ENCODE assay signal across 9 cellular contexts in the genomic region with DNA sequence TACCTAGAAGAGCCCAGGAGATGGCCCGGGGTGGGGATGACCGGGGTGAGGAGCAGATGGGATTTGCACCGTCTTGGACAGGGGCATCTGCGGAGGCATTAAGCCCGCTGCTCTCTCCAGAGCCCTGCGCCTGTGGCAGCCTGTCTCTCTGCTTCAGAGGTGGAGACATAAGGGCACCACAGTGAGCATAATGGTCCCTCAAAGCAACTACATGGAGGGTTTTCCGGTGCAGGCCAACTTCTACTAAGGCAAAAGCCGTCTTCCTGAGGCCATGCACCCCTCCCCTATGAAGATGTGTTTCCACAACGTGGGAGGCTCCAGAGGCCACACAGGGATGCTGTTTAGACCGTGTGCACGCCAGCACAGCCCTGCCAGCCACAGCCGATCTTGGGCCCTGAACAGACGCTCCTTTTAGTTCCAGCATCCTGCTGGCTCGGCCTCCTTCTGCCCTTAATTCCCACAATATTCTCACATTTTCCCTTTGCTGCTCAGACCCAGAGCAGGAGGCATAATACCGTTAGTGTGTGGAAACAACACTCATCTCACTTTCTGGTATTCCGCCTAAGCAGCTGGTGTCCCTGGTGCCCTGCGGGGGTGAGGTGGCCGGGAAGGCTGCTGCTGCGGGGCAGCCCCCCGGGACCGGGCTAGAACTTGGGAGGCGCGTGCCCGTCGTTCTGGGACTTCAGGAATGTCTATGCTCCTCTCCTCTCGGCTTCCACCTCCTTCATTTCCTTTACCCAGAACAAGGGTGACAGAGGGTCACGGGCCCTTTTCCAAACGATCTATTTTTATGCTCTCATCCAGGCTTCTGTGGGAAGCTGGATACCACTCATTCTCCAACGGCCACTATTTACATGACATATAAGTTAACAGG.
A peak's percentile ranks its signal among the peaks of the same experiment; 100 is the strongest.
DNase-seq lines count a peak whose midpoint lies in the region; ATAC-seq and TF ChIP-seq lines count a peak whose summit lies in the region.
"Had no signal": no experiment of that assay in that cellular context is flagged by ENCODE, and none has a peak within 500 bp of the region (broad histone marks: within the 10 kb centered on the region; RNA-seq: fewer than 3 reads in every experiment).

No MANE protein-coding gene starts in this region.

- peak in 1 of 2 donors; percentile 65 for TF ChIP-seq EP300 in tibial nerve (IDR thresholded peaks at IDR 0.05)

- H3K27ac Mint-ChIP-seq in endodermal cell (peak overlapping the region; percentile 41), mesothelial cell of epicardium (peak overlapping the region; percentile 75)

- H3K4me3 Mint-ChIP-seq in endodermal cell (no peak overlapping the region), mesothelial cell of epicardium (no peak overlapping the region)
- H3K4me3 Mint-ChIP-seq: naive B cell had no signal

- H3K27ac ChIP-seq in Peyer's patch (peak overlapping the region in 3 of 4 donors; percentile 35 to 52 (median 51)), endodermal cell (ENCODE audit: low read depth, low read length) (peak overlapping the region; percentile 81), tibial nerve (peak overlapping the region; percentile 61 to 96 (median 78))

- DNase-seq in Peyer's patch (peak in 1 of 3 donors; percentile 34), endodermal cell (peak; percentile 65), mesothelial cell of epicardium (ENCODE audit: low spot score in 2 of 2, unreplicated experiment in 2 of 2) (no peak), tibial nerve (ENCODE audit: low spot score in 2 of 2) (no peak), T1000 (lab: John Stamatoyannopoulos, UW) (no peak)
- no peak for DNase-seq in activated CD8-positive, alpha-beta memory T cell treated with anti-CD3 and anti-CD28 coated beads, Interleukin-2, amount 50 U/mL, for 48 hours
- DNase-seq: naive B cell had no signal

- TF ChIP-seq CTCF in Peyer's patch (IDR thresholded peaks at IDR 0.05) = no peak
- no peak for TF ChIP-seq CTCF in endodermal cell (conservative IDR thresholded peaks at IDR 0.05)
- no peak for TF ChIP-seq CTCF in mesothelial cell of epicardium (IDR thresholded peaks at IDR 0.05; ENCODE audit: unreplicated experiment)
- TF ChIP-seq CTCF in tibial nerve (IDR thresholded peaks at IDR 0.05) = no peak

- peaks cover 31% of the 10 kb centered on the region for H3K4me1 Mint-ChIP-seq in endodermal cell
- peaks cover 8% of the 10 kb centered on the region for H3K4me1 Mint-ChIP-seq in mesothelial cell of epicardium

- no peaks in the 10 kb centered on the region for H3K9me3 Mint-ChIP-seq in endodermal cell
- peaks cover 5% of the 10 kb centered on the region for H3K9me3 Mint-ChIP-seq in mesothelial cell of epicardium

- H3K27me3 ChIP-seq in Peyer's patch (no peaks in the 10 kb centered on the region), endodermal cell (ENCODE audit: control insufficient read depth, insufficient read depth, low read length, poor library complexity, severe bottlenecking) (no peaks in the 10 kb centered on the region), tibial nerve (no peaks in the 10 kb centered on the region)

- no peak for ATAC-seq in HG03520 (IDR thresholded peaks at IDR 0.05; ENCODE audit: unreplicated experiment)
- ATAC-seq in HG03457 (IDR thresholded peaks at IDR 0.05; ENCODE audit: unreplicated experiment) = no peak

- H3K9me3 ChIP-seq in Peyer's patch = no peaks in the 10 kb centered on the region
- no peaks in the 10 kb centered on the region for H3K9me3 ChIP-seq in endodermal cell (ENCODE audit: control insufficient read depth, low read length)
- H3K9me3 ChIP-seq in tibial nerve = no peaks in the 10 kb centered on the region

- H3K4me3 ChIP-seq in Peyer's patch (no peak overlapping the region), endodermal cell (ENCODE audit: low read length) (no peak overlapping the region), tibial nerve (peak overlapping the region in 1 of 4 donors; percentile 17)

- 70 to 72% methylated on average over 20 to 29 of the region's 29 CpGs for WGBS in endodermal cell (ENCODE audit: insufficient coverage in 1 of 2, insufficient read length in 1 of 2), 2 experiments
- WGBS in tibial nerve, 2 donors = 15 to 34% methylated on average over 28 to 29 of the region's 29 CpGs

- H3K9ac ChIP-seq in endodermal cell (ENCODE audit: extremely low read depth, low read length, poor library complexity, severe bottlenecking) = no peak overlapping the region

- H3K4me1 ChIP-seq in Peyer's patch (no peaks in the 10 kb centered on the region), endodermal cell (ENCODE audit: control insufficient read depth, insufficient read depth, low read length) (peaks cover 17% of the 10 kb centered on the region), tibial nerve (peaks cover 0 to 81% (median 53%) of the 10 kb centered on the region in 4 donors)

- peaks cover 22% of the 10 kb centered on the region for H3K36me3 Mint-ChIP-seq in endodermal cell (ENCODE audit: low read depth)
- H3K36me3 Mint-ChIP-seq in mesothelial cell of epicardium = peaks cover 63% of the 10 kb centered on the region

- peaks cover 0 to 27% (median 0%) of the 10 kb centered on the region in 3 donors for H3K36me3 ChIP-seq in Peyer's patch
- H3K36me3 ChIP-seq in endodermal cell (ENCODE audit: control insufficient read depth, insufficient read depth, low read length) = peaks cover 17% of the 10 kb centered on the region
- peaks cover 0 to 20% (median 5%) of the 10 kb centered on the region in 3 donors for H3K36me3 ChIP-seq in tibial nerve

- TF ChIP-seq POLR2A in Peyer's patch (IDR thresholded peaks at IDR 0.05) = no peak
- TF ChIP-seq POLR2A in tibial nerve (IDR thresholded peaks at IDR 0.05) = no peak

- no peaks in the 10 kb centered on the region for H3K27me3 Mint-ChIP-seq in endodermal cell (ENCODE audit: insufficient read depth)
- no peaks in the 10 kb centered on the region for H3K27me3 Mint-ChIP-seq in mesothelial cell of epicardium (ENCODE audit: low read depth)
- H3K27me3 Mint-ChIP-seq: naive B cell had no signal
